Comparison of ENCODE assay signal across 8 cellular contexts in genomic region chr11:62574363-62575057, GRCh38. TPM values are rescaled to one million over a fixed set of nuclear protein-coding genes. Genes with fewer than 3 reads are reported as not detected.
A peak's percentile ranks its signal among the peaks of the same experiment; 100 is the strongest.
DNase-seq lines count a peak whose midpoint lies in the region; ATAC-seq and TF ChIP-seq lines count a peak whose summit lies in the region.

No MANE protein-coding gene starts in this region.

- peak overlapping the region; percentile 99 for H3K27ac Mint-ChIP-seq in osteocyte (ENCODE audit: unreplicated experiment)

- TF ChIP-seq CTCF in foreskin keratinocyte (conservative IDR thresholded peaks at IDR 0.05) (no peak), osteocyte (IDR thresholded peaks at IDR 0.05) (no peak)

- peak; percentile 36 for DNase-seq in AG08396 (ENCODE audit: low spot score)
- peak; percentile 40 for DNase-seq in UCSD-AML1 (lab: John Stamatoyannopoulos, UW; ENCODE audit: unreplicated experiment)
- DNase-seq in foreskin keratinocyte, result no peak
- DNase-seq in osteocyte (ENCODE audit: extremely low spot score, unreplicated experiment), result no peak
- no peak for DNase-seq in middle frontal gyrus (ENCODE audit: extremely low spot score, low spot score)
- DNase-seq in effector CD4-positive, alpha-beta T cell, result no peak

- no peaks in the 10 kb centered on the region for H3K9me3 Mint-ChIP-seq in osteocyte (ENCODE audit: unreplicated experiment)

- H3K4me3 Mint-ChIP-seq in osteocyte (ENCODE audit: unreplicated experiment), result peak overlapping the region; percentile 95

- H3K4me1 ChIP-seq in foreskin keratinocyte, result peaks cover 8% of the 10 kb centered on the region

- H3K27me3 Mint-ChIP-seq in osteocyte (ENCODE audit: unreplicated experiment), result no peaks in the 10 kb centered on the region

- H3K27ac ChIP-seq in foreskin keratinocyte, result peak overlapping the region; percentile 18

- H3K4me1 Mint-ChIP-seq in osteocyte (ENCODE audit: unreplicated experiment), result peaks cover 48% of the 10 kb centered on the region

- ATAC-seq in GM18498 (IDR thresholded peaks at IDR 0.05; ENCODE audit: unreplicated experiment) (peak; percentile 16), HG03378 (IDR thresholded peaks at IDR 0.05; ENCODE audit: unreplicated experiment) (peak; percentile 7), foreskin keratinocyte (peak; percentile 35)

- H3K27me3 ChIP-seq in foreskin keratinocyte, result no peaks in the 10 kb centered on the region

- H3K36me3 Mint-ChIP-seq in osteocyte (ENCODE audit: unreplicated experiment), result peaks cover 32% of the 10 kb centered on the region

RNA-seq across cellular contexts. Expression of gene EEF1G, which starts 0.8 kb away (rescaled TPM):
- total RNA-seq in foreskin keratinocyte, result 1,508 and 1,552 TPM in 2 replicates
- polyA plus RNA-seq in foreskin keratinocyte, result 1,795 and 1,871 TPM in 2 replicates
- 1,404 TPM in 2 replicates for total RNA-seq in osteocyte

RNA-seq across cellular contexts. Expression of gene TUT1, which starts 16.8 kb away (rescaled TPM):
- total RNA-seq in foreskin keratinocyte (12.1 and 13.1 TPM in 2 replicates), osteocyte (12.7 and 15.6 TPM in 2 replicates)
- 12.7 and 13.6 TPM in 2 replicates for polyA plus RNA-seq in foreskin keratinocyte

RNA-seq across cellular contexts. Expression of gene MTA2, which starts 27.2 kb away (rescaled TPM):
- 172 and 183 TPM in 2 replicates for total RNA-seq in foreskin keratinocyte
- polyA plus RNA-seq in foreskin keratinocyte, result 93.6 and 107 TPM in 2 replicates
- 91.6 and 107 TPM in 2 replicates for total RNA-seq in osteocyte

RNA-seq across cellular contexts. Expression of gene AHNAK, which starts 27.9 kb away (rescaled TPM):
- total RNA-seq in foreskin keratinocyte, result 393 and 461 TPM in 2 replicates
- 57.2 and 57.9 TPM in 2 replicates for polyA plus RNA-seq in foreskin keratinocyte
- 462 and 503 TPM in 2 replicates for total RNA-seq in osteocyte

RNA-seq across cellular contexts. Expression of gene EML3, which starts 38.1 kb away (rescaled TPM):
- total RNA-seq in foreskin keratinocyte (21.5 and 21.6 TPM in 2 replicates), osteocyte (78.8 and 80.9 TPM in 2 replicates)
- 19.7 and 22.9 TPM in 2 replicates for polyA plus RNA-seq in foreskin keratinocyte

Comparison
In these comparisons a context has a peak if more than half of its experiments do, and no peak if none do; other contexts are left out.
1. DNase-seq: peak in AG08396 (single experiment) and UCSD-AML1 (single experiment); none in foreskin keratinocyte (0 of 2), osteocyte (single experiment), middle frontal gyrus (single experiment) and effector CD4-positive, alpha-beta T cell (single experiment).
2. Peak in every context shown above with its lines, with median percentiles within 50 percentile points of each other: ATAC-seq.